Comparison of ENCODE assay signal across 8 cellular contexts in genomic region chr3:142224482-142225072, GRCh38. TPM values are rescaled to one million over a fixed set of nuclear protein-coding genes. Genes with fewer than 3 reads are reported as not detected.
A peak's percentile ranks its signal among the peaks of the same experiment; 100 is the strongest.
DNase-seq lines count a peak whose midpoint lies in the region; ATAC-seq and TF ChIP-seq lines count a peak whose summit lies in the region.

No MANE protein-coding gene starts in this region.

- 15 to 31% (median 16%) methylated on average over 6 to 10 of the region's 10 CpGs for WGBS in psoas muscle, 3 donors

- H3K27me3 ChIP-seq in SJSA1 (replicated peaks), result no peaks in the 10 kb centered on the region
- H3K27me3 ChIP-seq in psoas muscle (ENCODE audit: insufficient read depth in 3 of 3, low read length in 2 of 3), result no peaks in the 10 kb centered on the region

- H3K4me3 ChIP-seq in GM12875 (ENCODE audit: low read depth, low read length), result peak overlapping the region; percentile 96
- peak overlapping the region; percentile 76 for H3K4me3 ChIP-seq in SJSA1
- H3K4me3 ChIP-seq in psoas muscle, result peak overlapping the region; percentile 97

- no peak for ATAC-seq in psoas muscle
- no peak for ATAC-seq in GM18511 (IDR thresholded peaks at IDR 0.05; ENCODE audit: unreplicated experiment)
- no peak for ATAC-seq in GM18520 (IDR thresholded peaks at IDR 0.05; ENCODE audit: unreplicated experiment)

- no peak for DNase-seq in SJSA1 (ENCODE audit: low read depth in 1 of 2, low spot score in 2 of 2)
- DNase-seq in fibroblast of gingiva (ENCODE audit: low read depth), result peak; percentile 8
- no peak for DNase-seq in psoas muscle
- DNase-seq in CD1c-positive myeloid dendritic cell (ENCODE audit: extremely low spot score), result no peak
- no peak for DNase-seq in NCI-H2171 treated with DMSO at 0.1 percent for 48 hours (lab: John Stamatoyannopoulos, UW)

- no peaks in the 10 kb centered on the region for H3K9me3 ChIP-seq in SJSA1 (replicated peaks)
- no peaks in the 10 kb centered on the region for H3K9me3 ChIP-seq in psoas muscle

- intact Hi-C loops in psoas muscle (cut with DNase I), result loop anchor here in 1 of 2 donors (5.0 kb wide), 1 partner anchor 72 kb away; no protein-coding TSS in a partner anchor

- TF ChIP-seq CTCF in GM12875 (IDR thresholded peaks at IDR 0.05; ENCODE audit: borderline replicate concordance, insufficient read depth, low read depth, low read length), result no peak
- TF ChIP-seq CTCF in psoas muscle (IDR thresholded peaks at IDR 0.05), result no peak

- peak overlapping the region; percentile 56; the same call in 1 of the 2 replicates for H3K27ac ChIP-seq in SJSA1
- H3K27ac ChIP-seq in psoas muscle, result peak overlapping the region; percentile 82

- peaks cover 5% of the 10 kb centered on the region; the same call in 1 of the 2 replicates for H3K36me3 ChIP-seq in SJSA1
- H3K36me3 ChIP-seq in psoas muscle (ENCODE audit: insufficient read depth in 1 of 2, low read depth in 1 of 2), result no peaks in the 10 kb centered on the region

- H3K4me1 ChIP-seq in SJSA1 (replicated peaks), result peaks cover 5% of the 10 kb centered on the region; the same call in 1 of the 2 replicates
- peaks cover 16% of the 10 kb centered on the region for H3K4me1 ChIP-seq in psoas muscle

RNA-seq across cellular contexts. Expression of gene GK5, which starts 0.8 kb away (rescaled TPM):
- total RNA-seq in SJSA1 (2014; rRNA removed; shearing (Covaris generic)), result 7.6 and 16.9 TPM in 2 replicates
- total RNA-seq in psoas muscle, result 1 to 10 TPM; 4.5 to 7.0 (median 6.4) TPM
- polyA plus RNA-seq in psoas muscle, result 1 to 10 TPM; 2.5 to 6.8 (median 4.3) TPM
